In genomic region chr2:47165001-47165555, GRCh38 we compare ENCODE assay signal across 15 cellular contexts. TPM values are rescaled to one million over a fixed set of nuclear protein-coding genes. Genes with fewer than 3 reads are reported as not detected.
DNase-seq lines count a peak whose midpoint lies in the region; ATAC-seq and TF ChIP-seq lines count a peak whose summit lies in the region.
"Had no signal": no experiment of that assay in that cellular context is flagged by ENCODE, and none has a peak within 500 bp of the region (broad histone marks: within the 10 kb centered on the region; RNA-seq: fewer than 3 reads in every experiment).

No MANE protein-coding gene starts in this region.

- H3K27me3 Mint-ChIP-seq in T-helper 1 cell treated with Interleukin-12 subunit alpha and Interleukin-12 subunit beta and Interleukin-4 antibody, amounts not matched to agents 30 μg/mL and 1 μg/mL, for 36 hours (ENCODE audit: low read depth): no peaks in the 10 kb centered on the region
- H3K27me3 Mint-ChIP-seq in IgD-negative memory B cell (no peaks in the 10 kb centered on the region), nephron progenitor cell (ENCODE audit: low read depth, poor library complexity) (peaks cover 4% of the 10 kb centered on the region)
- H3K27me3 Mint-ChIP-seq in activated naive CD8-positive, alpha-beta T cell treated with anti-CD3 and anti-CD28 coated beads, Interleukin-2, amount 10 ng/mL, durations not matched to agents 7 days and 5 days: no peaks in the 10 kb centered on the region
- H3K27me3 Mint-ChIP-seq: activated naive CD4-positive, alpha-beta T cell treated with anti-CD3 and anti-CD28 coated beads, Interleukin-2, amount 10 ng/mL, durations not matched to agents 7 days and 5 days had no signal

- H3K36me3 Mint-ChIP-seq in T-helper 1 cell treated with Interleukin-12 subunit alpha and Interleukin-12 subunit beta and Interleukin-4 antibody, amounts not matched to agents 30 μg/mL and 1 μg/mL, for 36 hours (ENCODE audit: low read depth): peaks cover 48% of the 10 kb centered on the region
- H3K36me3 Mint-ChIP-seq in IgD-negative memory B cell (peaks cover 5% of the 10 kb centered on the region), nephron progenitor cell (ENCODE audit: low read depth) (peaks cover 86% of the 10 kb centered on the region)
- H3K36me3 Mint-ChIP-seq in activated naive CD8-positive, alpha-beta T cell treated with anti-CD3 and anti-CD28 coated beads, Interleukin-2, amount 10 ng/mL, durations not matched to agents 7 days and 5 days: peaks cover 43% of the 10 kb centered on the region

- no peak for TF ChIP-seq CTCF in nephron progenitor cell (IDR thresholded peaks at IDR 0.05)

- no peak overlapping the region for H3K4me3 Mint-ChIP-seq in T-helper 1 cell treated with Interleukin-12 subunit alpha and Interleukin-12 subunit beta and Interleukin-4 antibody, amounts not matched to agents 30 μg/mL and 1 μg/mL, for 36 hours
- H3K4me3 Mint-ChIP-seq in IgD-negative memory B cell (no peak overlapping the region), nephron progenitor cell (no peak overlapping the region)
- no peak overlapping the region for H3K4me3 Mint-ChIP-seq in activated naive CD8-positive, alpha-beta T cell treated with anti-CD3 and anti-CD28 coated beads, Interleukin-2, amount 10 ng/mL, durations not matched to agents 7 days and 5 days
- H3K4me3 Mint-ChIP-seq: activated naive CD4-positive, alpha-beta T cell treated with anti-CD3 and anti-CD28 coated beads, Interleukin-2, amount 10 ng/mL, durations not matched to agents 7 days and 5 days had no signal

- H3K4me1 Mint-ChIP-seq in T-helper 1 cell treated with Interleukin-12 subunit alpha and Interleukin-12 subunit beta and Interleukin-4 antibody, amounts not matched to agents 30 μg/mL and 1 μg/mL, for 36 hours (ENCODE audit: low read depth): peaks cover 27% of the 10 kb centered on the region
- H3K4me1 Mint-ChIP-seq in IgD-negative memory B cell (peaks cover 29 to 38% (median 29%) of the 10 kb centered on the region in 3 donors), nephron progenitor cell (peaks cover 30% of the 10 kb centered on the region)
- peaks cover 38% of the 10 kb centered on the region for H3K4me1 Mint-ChIP-seq in activated naive CD8-positive, alpha-beta T cell treated with anti-CD3 and anti-CD28 coated beads, Interleukin-2, amount 10 ng/mL, durations not matched to agents 7 days and 5 days

- peak overlapping the region; percentile 7 for H3K27ac Mint-ChIP-seq in T-helper 1 cell treated with Interleukin-12 subunit alpha and Interleukin-12 subunit beta and Interleukin-4 antibody, amounts not matched to agents 30 μg/mL and 1 μg/mL, for 36 hours
- H3K27ac Mint-ChIP-seq in IgD-negative memory B cell (peak overlapping the region; percentile 35 to 68 (median 57)), nephron progenitor cell (peak overlapping the region; percentile 13)
- H3K27ac Mint-ChIP-seq in activated naive CD8-positive, alpha-beta T cell treated with anti-CD3 and anti-CD28 coated beads, Interleukin-2, amount 10 ng/mL, durations not matched to agents 7 days and 5 days: peak overlapping the region; percentile 67

- DNase-seq in T-helper 1 cell (no peak), nephron progenitor cell (no peak), ecto neural progenitor cell (ENCODE audit: low spot score) (no peak)
- DNase-seq in activated naive CD8-positive, alpha-beta T cell treated with anti-CD3 and anti-CD28 coated beads, Interleukin-2, amount 10 ng/mL, durations not matched to agents 7 days and 5 days: no peak
- no peak for DNase-seq in activated CD4-positive, CD25-positive, alpha-beta regulatory T cell treated with anti-CD3 and anti-CD28 coated beads, Interleukin-2, amount 50 U/mL, for 72 hours
- DNase-seq: activated CD4-positive, alpha-beta T cell treated with anti-CD3 and anti-CD28 coated beads for 48 hours; activated naive CD4-positive, alpha-beta T cell treated with anti-CD3 and anti-CD28 coated beads, Interleukin-2, amount 10 ng/mL, durations not matched to agents 7 days and 5 days; central memory CD4-positive, alpha-beta T cell; erythroblast; Karpas-422; stimulated activated CD4-positive, alpha-beta T cell treated with anti-CD3 and anti-CD28 coated beads, Interleukin-15, amount 100 ng/mL, for 24 hours had no signal

- no peaks in the 10 kb centered on the region for H3K9me3 Mint-ChIP-seq in T-helper 1 cell treated with Interleukin-12 subunit alpha and Interleukin-12 subunit beta and Interleukin-4 antibody, amounts not matched to agents 30 μg/mL and 1 μg/mL, for 36 hours
- H3K9me3 Mint-ChIP-seq in IgD-negative memory B cell: no peaks in the 10 kb centered on the region
- no peaks in the 10 kb centered on the region for H3K9me3 Mint-ChIP-seq in activated naive CD8-positive, alpha-beta T cell treated with anti-CD3 and anti-CD28 coated beads, Interleukin-2, amount 10 ng/mL, durations not matched to agents 7 days and 5 days
- no peaks in the 10 kb centered on the region for H3K9me3 Mint-ChIP-seq in nephron progenitor cell
- H3K9me3 Mint-ChIP-seq: activated naive CD4-positive, alpha-beta T cell treated with anti-CD3 and anti-CD28 coated beads, Interleukin-2, amount 10 ng/mL, durations not matched to agents 7 days and 5 days had no signal

- POLR2A ChIA-PET in activated naive CD8-positive, alpha-beta T cell treated with anti-CD3 and anti-CD28 coated beads, Interleukin-2, amount 10 ng/mL, durations not matched to agents 7 days and 5 days (lab: Charles Lee): interaction anchor here (0.6 to 1.4 kb wide), 3 partner anchors 8 to 176 kb away, joined by 3 to 6 read pairs (median 3); no protein-coding TSS in a partner anchor

- ATAC-seq in activated naive CD8-positive, alpha-beta T cell treated with anti-CD3 and anti-CD28 coated beads, Interleukin-2, amount 10 ng/mL, durations not matched to agents 7 days and 5 days (ENCODE audit: low read depth): no peak
- ATAC-seq in HG02970 (IDR thresholded peaks at IDR 0.05; ENCODE audit: low FRiP score, unreplicated experiment): no peak

RNA-seq across cellular contexts. Expression of gene STPG4, which starts 10.0 kb away (rescaled TPM):
- polyA plus RNA-seq in IgD-negative memory B cell: not detected
- total RNA-seq in activated naive CD8-positive, alpha-beta T cell treated with anti-CD3 and anti-CD28 coated beads, Interleukin-2, amount 10 ng/mL, durations not matched to agents 7 days and 5 days: under 1 TPM; 0.19 to 0.74 TPM
- total RNA-seq: ureter had no signal

RNA-seq across cellular contexts. Expression of gene CALM2, which starts 11.2 kb away (rescaled TPM):
- polyA plus RNA-seq in IgD-negative memory B cell: 939 TPM
- 100 to 1,000 TPM; 372 to 394 TPM for total RNA-seq in activated naive CD8-positive, alpha-beta T cell treated with anti-CD3 and anti-CD28 coated beads, Interleukin-2, amount 10 ng/mL, durations not matched to agents 7 days and 5 days

Comparison
In these comparisons a context has a peak if more than half of its experiments do, and no peak if none do; other contexts are left out.
1. H3K27ac Mint-ChIP-seq: peak in every context shown above with its lines; median percentile 67 in activated naive CD8-positive, alpha-beta T cell treated with anti-CD3 and anti-CD28 coated beads, Interleukin-2, amount 10 ng/mL, durations not matched to agents 7 days and 5 days; 57 in IgD-negative memory B cell; 13 in nephron progenitor cell; 7 in T-helper 1 cell treated with Interleukin-12 subunit alpha and Interleukin-12 subunit beta and Interleukin-4 antibody, amounts not matched to agents 30 μg/mL and 1 μg/mL, for 36 hours.